Comparison of ENCODE assay signal across 8 cellular contexts in the genomic region with DNA sequence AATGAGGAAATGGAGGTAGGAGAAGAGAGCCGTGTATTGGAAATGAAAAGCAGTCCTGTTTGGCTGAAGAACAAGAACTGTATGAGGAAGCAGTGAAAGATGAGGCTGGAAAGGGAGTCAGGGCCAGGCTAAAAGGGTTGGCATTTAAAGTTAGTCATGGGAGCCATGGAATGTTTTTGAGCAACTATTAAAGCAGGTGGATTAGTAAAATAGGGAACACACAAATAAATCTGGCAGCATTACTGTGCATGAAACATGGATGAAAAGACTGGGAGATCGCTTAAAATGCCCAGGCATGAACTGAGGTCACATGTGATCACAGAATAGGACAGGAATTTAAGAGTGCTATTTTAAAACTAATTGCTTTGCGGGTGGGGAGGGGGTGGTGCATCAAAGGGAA. TPM values are rescaled to one million over a fixed set of nuclear protein-coding genes. Genes with fewer than 3 reads are reported as not detected.
DNase-seq lines count a peak whose midpoint lies in the region; ATAC-seq and TF ChIP-seq lines count a peak whose summit lies in the region.

No MANE protein-coding gene starts in this region.

- no peak for DNase-seq in T-helper 2 cell treated with Interferon-gamma antibody and Interleukin-4, amounts not matched to agents 5 μg/mL and 100 μg/mL, for 36 hours (ENCODE audit: low spot score)
- DNase-seq in T-helper 2 cell (no peak), left lung (no peak), NCI-H1092 treated with DMSO at 0.1 percent for 48 hours (lab: John Stamatoyannopoulos, UW) (no peak)
- DNase-seq in activated CD8-positive, alpha-beta T cell treated with anti-CD3 and anti-CD28 coated beads for 36 hours = no peak
- no peak for DNase-seq in stimulated activated naive B cell treated with anti-CD40 and anti-IgM and Interleukin-4, amounts not matched to agents 10 μg/mL and 1 μg/mL and 100 μg/mL, for 72 hours

- intact Hi-C loops in activated CD8-positive, alpha-beta T cell treated with anti-CD3 and anti-CD28 coated beads for 36 hours (cut with micrococcal nuclease) = loop anchor here (2.0 to 5.0 kb wide), 2 partner anchors 56 to 242 kb away; a partner anchor contains a TSS
- intact Hi-C loops in left lung (cut with DNase I) = no loop called here

- H3K27ac ChIP-seq in left lung = peak overlapping the region; percentile 97 to 99

- no peak overlapping the region for H3K4me3 ChIP-seq in left lung

- H3K27me3 Mint-ChIP-seq in T-helper 2 cell treated with Interferon-gamma antibody and Interleukin-4, amounts not matched to agents 5 μg/mL and 100 μg/mL, for 36 hours (ENCODE audit: low read depth) = no peaks in the 10 kb centered on the region
- no peaks in the 10 kb centered on the region for H3K27me3 Mint-ChIP-seq in activated CD8-positive, alpha-beta T cell treated with anti-CD3 and anti-CD28 coated beads for 36 hours
- no peaks in the 10 kb centered on the region for H3K27me3 Mint-ChIP-seq in stimulated activated naive B cell treated with anti-CD40 and anti-IgM and Interleukin-4, amounts not matched to agents 10 μg/mL and 1 μg/mL and 100 μg/mL, for 72 hours

- H3K9me3 ChIP-seq in left lung = no peaks in the 10 kb centered on the region

- H3K4me1 ChIP-seq in left lung = peaks cover 5 to 39% of the 10 kb centered on the region in 2 donors

- no peaks in the 10 kb centered on the region for H3K27me3 ChIP-seq in left lung

- peak overlapping the region; percentile 99 for H3K4me3 Mint-ChIP-seq in T-helper 2 cell treated with Interferon-gamma antibody and Interleukin-4, amounts not matched to agents 5 μg/mL and 100 μg/mL, for 36 hours
- peak overlapping the region; percentile 97 for H3K4me3 Mint-ChIP-seq in activated CD8-positive, alpha-beta T cell treated with anti-CD3 and anti-CD28 coated beads for 36 hours
- H3K4me3 Mint-ChIP-seq in stimulated activated naive B cell treated with anti-CD40 and anti-IgM and Interleukin-4, amounts not matched to agents 10 μg/mL and 1 μg/mL and 100 μg/mL, for 72 hours = peak overlapping the region; percentile 96 to 97

- POLR2A ChIA-PET in activated CD8-positive, alpha-beta T cell treated with anti-CD3 and anti-CD28 coated beads for 36 hours (lab: Charles Lee) = interaction anchor here (0.7 to 4.2 kb wide), 6 partner anchors 10 to 346 kb away, joined by 3 to 30 read pairs (median 18); a partner anchor contains a TSS

- ATAC-seq in activated CD8-positive, alpha-beta T cell treated with anti-CD3 and anti-CD28 coated beads for 36 hours = no peak
- ATAC-seq in left lung (no peak), GM21360 (IDR thresholded peaks at IDR 0.05; ENCODE audit: unreplicated experiment) (no peak), HG02938 (IDR thresholded peaks at IDR 0.05; ENCODE audit: unreplicated experiment) (no peak)
- no peak for ATAC-seq in stimulated activated naive B cell treated with anti-CD40 and anti-IgM and Interleukin-4, amounts not matched to agents 10 μg/mL and 1 μg/mL and 100 μg/mL, for 72 hours (replicated peaks)

- CTCF ChIA-PET in activated CD8-positive, alpha-beta T cell treated with anti-CD3 and anti-CD28 coated beads for 36 hours (lab: Charles Lee) = no interaction called here

- peaks cover 2% of the 10 kb centered on the region for H3K36me3 Mint-ChIP-seq in T-helper 2 cell treated with Interferon-gamma antibody and Interleukin-4, amounts not matched to agents 5 μg/mL and 100 μg/mL, for 36 hours (ENCODE audit: low read depth)
- peaks cover 7% of the 10 kb centered on the region for H3K36me3 Mint-ChIP-seq in activated CD8-positive, alpha-beta T cell treated with anti-CD3 and anti-CD28 coated beads for 36 hours (ENCODE audit: low read depth)
- peaks cover 8 to 9% of the 10 kb centered on the region in 2 donors for H3K36me3 Mint-ChIP-seq in stimulated activated naive B cell treated with anti-CD40 and anti-IgM and Interleukin-4, amounts not matched to agents 10 μg/mL and 1 μg/mL and 100 μg/mL, for 72 hours

- no peaks in the 10 kb centered on the region for H3K36me3 ChIP-seq in left lung

- TF ChIP-seq CTCF in activated CD8-positive, alpha-beta T cell treated with anti-CD3 and anti-CD28 coated beads for 36 hours (IDR thresholded peaks at IDR 0.05) = no peak
- no peak for TF ChIP-seq CTCF in left lung (IDR thresholded peaks at IDR 0.05)

- H3K9me3 Mint-ChIP-seq in T-helper 2 cell treated with Interferon-gamma antibody and Interleukin-4, amounts not matched to agents 5 μg/mL and 100 μg/mL, for 36 hours = no peaks in the 10 kb centered on the region
- H3K9me3 Mint-ChIP-seq in activated CD8-positive, alpha-beta T cell treated with anti-CD3 and anti-CD28 coated beads for 36 hours = no peaks in the 10 kb centered on the region
- H3K9me3 Mint-ChIP-seq in stimulated activated naive B cell treated with anti-CD40 and anti-IgM and Interleukin-4, amounts not matched to agents 10 μg/mL and 1 μg/mL and 100 μg/mL, for 72 hours = no peaks in the 10 kb centered on the region

- peak overlapping the region; percentile 100 for H3K27ac Mint-ChIP-seq in T-helper 2 cell treated with Interferon-gamma antibody and Interleukin-4, amounts not matched to agents 5 μg/mL and 100 μg/mL, for 36 hours
- peak overlapping the region; percentile 99 for H3K27ac Mint-ChIP-seq in activated CD8-positive, alpha-beta T cell treated with anti-CD3 and anti-CD28 coated beads for 36 hours
- peak overlapping the region; percentile 100 for H3K27ac Mint-ChIP-seq in stimulated activated naive B cell treated with anti-CD40 and anti-IgM and Interleukin-4, amounts not matched to agents 10 μg/mL and 1 μg/mL and 100 μg/mL, for 72 hours

- peaks cover 39% of the 10 kb centered on the region for H3K4me1 Mint-ChIP-seq in T-helper 2 cell treated with Interferon-gamma antibody and Interleukin-4, amounts not matched to agents 5 μg/mL and 100 μg/mL, for 36 hours (ENCODE audit: low read depth)
- peaks cover 36% of the 10 kb centered on the region for H3K4me1 Mint-ChIP-seq in activated CD8-positive, alpha-beta T cell treated with anti-CD3 and anti-CD28 coated beads for 36 hours (ENCODE audit: low read depth)
- peaks cover 18 to 28% of the 10 kb centered on the region in 2 donors for H3K4me1 Mint-ChIP-seq in stimulated activated naive B cell treated with anti-CD40 and anti-IgM and Interleukin-4, amounts not matched to agents 10 μg/mL and 1 μg/mL and 100 μg/mL, for 72 hours

RNA-seq across cellular contexts. Expression of a gene that starts 1.4 kb away (rescaled TPM):
- 10 to 100 TPM; 54.1 to 54.5 TPM for total RNA-seq in activated CD8-positive, alpha-beta T cell treated with anti-CD3 and anti-CD28 coated beads for 36 hours
- 10 to 100 TPM; 37.4 to 54.1 TPM for total RNA-seq in left lung

RNA-seq across cellular contexts. Expression of a gene that starts 31.9 kb away (rescaled TPM):
- total RNA-seq in activated CD8-positive, alpha-beta T cell treated with anti-CD3 and anti-CD28 coated beads for 36 hours = under 1 TPM; 0.52 to 0.96 TPM
- 1 to 10 TPM; 1.6 to 4.9 TPM for total RNA-seq in left lung
